In the genomic region with DNA sequence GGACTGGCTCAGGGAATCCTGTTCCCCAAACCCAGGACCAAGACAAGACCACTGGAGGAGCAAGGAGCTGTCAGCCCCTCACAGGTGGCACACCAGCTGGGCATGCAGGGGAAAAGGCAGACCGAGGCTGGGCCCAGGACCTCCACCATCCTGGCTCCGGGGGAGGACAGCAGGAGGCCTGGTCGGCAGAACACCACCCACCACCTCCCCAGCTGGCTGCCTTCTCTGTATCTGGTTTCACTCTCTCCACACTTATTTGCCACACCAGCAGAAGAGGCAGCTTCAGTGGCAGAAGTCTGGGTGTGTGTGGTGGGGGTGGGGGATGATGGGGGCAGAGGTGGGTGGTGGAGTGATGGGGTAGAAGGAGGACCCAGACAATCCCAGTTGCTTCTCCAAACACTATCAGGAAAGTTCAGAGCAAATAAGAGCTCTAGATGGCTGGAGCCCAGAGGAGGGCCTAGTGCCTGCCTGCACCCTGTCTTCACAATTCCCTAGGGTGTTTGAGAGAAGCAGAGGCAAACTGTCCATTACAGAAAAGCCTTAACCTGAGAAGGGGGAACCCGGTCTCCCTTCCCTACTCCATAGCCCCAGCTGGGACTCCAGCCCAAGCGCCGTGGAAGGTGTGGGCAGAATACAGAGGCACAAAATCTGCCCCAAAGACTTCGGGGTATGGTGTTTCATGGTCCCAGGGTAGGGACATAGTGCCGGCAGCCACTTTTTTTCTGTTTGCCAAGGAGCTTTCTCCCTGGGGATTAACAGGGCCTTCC, we compare ENCODE assay signal across 1 cellular context.
TF ChIP-seq lines count a peak whose summit lies in the region.

No MANE protein-coding gene starts in this region.

TF ChIP-seq in HEK293, 187 proteins besides CTCF, POLR2A, EP300 and RAD21 (continued from another document and continues in another):
- TF ChIP-seq, protein P1, sequence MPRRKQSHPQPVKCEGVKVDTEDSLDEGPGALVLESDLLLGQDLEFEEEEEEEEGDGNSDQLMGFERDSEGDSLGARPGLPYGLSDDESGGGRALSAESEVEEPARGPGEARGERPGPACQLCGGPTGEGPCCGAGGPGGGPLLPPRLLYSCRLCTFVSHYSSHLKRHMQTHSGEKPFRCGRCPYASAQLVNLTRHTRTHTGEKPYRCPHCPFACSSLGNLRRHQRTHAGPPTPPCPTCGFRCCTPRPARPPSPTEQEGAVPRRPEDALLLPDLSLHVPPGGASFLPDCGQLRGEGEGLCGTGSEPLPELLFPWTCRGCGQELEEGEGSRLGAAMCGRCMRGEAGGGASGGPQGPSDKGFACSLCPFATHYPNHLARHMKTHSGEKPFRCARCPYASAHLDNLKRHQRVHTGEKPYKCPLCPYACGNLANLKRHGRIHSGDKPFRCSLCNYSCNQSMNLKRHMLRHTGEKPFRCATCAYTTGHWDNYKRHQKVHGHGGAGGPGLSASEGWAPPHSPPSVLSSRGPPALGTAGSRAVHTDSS (tag by site-specific recombination; IDR thresholded peaks at IDR 0.05): no peak
- no peak for TF ChIP-seq HOXA7 (CRISPR knock-in tag; IDR thresholded peaks at IDR 0.05; ENCODE audit: borderline replicate concordance)
- TF ChIP-seq, protein P2, sequence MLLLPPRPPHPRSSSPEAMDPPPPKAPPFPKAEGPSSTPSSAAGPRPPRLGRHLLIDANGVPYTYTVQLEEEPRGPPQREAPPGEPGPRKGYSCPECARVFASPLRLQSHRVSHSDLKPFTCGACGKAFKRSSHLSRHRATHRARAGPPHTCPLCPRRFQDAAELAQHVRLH (tag by site-specific recombination; IDR thresholded peaks at IDR 0.05): no peak
- TF ChIP-seq ZNF585B (tag by site-specific recombination; IDR thresholded peaks at IDR 0.05): no peak
- TF ChIP-seq ZNF221 (tag by site-specific recombination; IDR thresholded peaks at IDR 0.05; ENCODE audit: borderline replicate concordance): no peak
- TF ChIP-seq ZNF354C (tag by site-specific recombination; IDR thresholded peaks at IDR 0.05; ENCODE audit: borderline replicate concordance, low read depth): no peak
- peak; percentile 98 for TF ChIP-seq GLIS1 (tag by site-specific recombination; IDR thresholded peaks at IDR 0.05)
- TF ChIP-seq, protein P3, sequence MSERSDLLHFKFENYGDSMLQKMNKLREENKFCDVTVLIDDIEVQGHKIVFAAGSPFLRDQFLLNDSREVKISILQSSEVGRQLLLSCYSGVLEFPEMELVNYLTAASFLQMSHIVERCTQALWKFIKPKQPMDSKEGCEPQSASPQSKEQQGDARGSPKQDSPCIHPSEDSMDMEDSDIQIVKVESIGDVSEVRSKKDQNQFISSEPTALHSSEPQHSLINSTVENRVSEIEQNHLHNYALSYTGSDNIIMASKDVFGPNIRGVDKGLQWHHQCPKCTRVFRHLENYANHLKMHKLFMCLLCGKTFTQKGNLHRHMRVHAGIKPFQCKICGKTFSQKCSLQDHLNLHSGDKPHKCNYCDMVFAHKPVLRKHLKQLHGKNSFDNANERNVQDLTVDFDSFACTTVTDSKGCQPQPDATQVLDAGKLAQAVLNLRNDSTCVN (tag by site-specific recombination; optimal IDR thresholded peaks at IDR 0.05): peak; percentile 14
- peak; percentile 46; the same call in 1 of the 2 replicates for TF ChIP-seq ZNF335 (tag by site-specific recombination; conservative IDR thresholded peaks at IDR 0.05)
- no peak for TF ChIP-seq ZNF610 (tag by site-specific recombination; IDR thresholded peaks at IDR 0.05; ENCODE audit: borderline replicate concordance)
- TF ChIP-seq ZNF530 (tag by site-specific recombination; IDR thresholded peaks at IDR 0.05; ENCODE audit: low read depth): no peak
- TF ChIP-seq, protein P4, sequence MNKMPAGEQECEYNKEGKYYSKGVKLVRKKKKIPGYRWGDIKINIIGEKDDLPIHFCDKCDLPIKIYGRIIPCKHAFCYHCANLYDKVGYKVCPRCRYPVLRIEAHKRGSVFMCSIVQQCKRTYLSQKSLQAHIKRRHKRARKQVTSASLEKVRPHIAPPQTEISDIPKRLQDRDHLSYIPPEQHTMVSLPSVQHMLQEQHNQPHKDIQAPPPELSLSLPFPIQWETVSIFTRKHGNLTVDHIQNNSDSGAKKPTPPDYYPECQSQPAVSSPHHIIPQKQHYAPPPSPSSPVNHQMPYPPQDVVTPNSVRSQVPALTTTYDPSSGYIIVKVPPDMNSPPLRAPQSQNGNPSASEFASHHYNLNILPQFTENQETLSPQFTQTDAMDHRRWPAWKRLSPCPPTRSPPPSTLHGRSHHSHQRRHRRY (tag by site-specific recombination; IDR thresholded peaks at IDR 0.05): no peak
- peak; percentile 78 for TF ChIP-seq ZNF341 (tag by site-specific recombination; IDR thresholded peaks at IDR 0.05; ENCODE audit: low read depth)
- TF ChIP-seq ZNF843 (tag by site-specific recombination; IDR thresholded peaks at IDR 0.05): no peak
- TF ChIP-seq, protein P5, sequence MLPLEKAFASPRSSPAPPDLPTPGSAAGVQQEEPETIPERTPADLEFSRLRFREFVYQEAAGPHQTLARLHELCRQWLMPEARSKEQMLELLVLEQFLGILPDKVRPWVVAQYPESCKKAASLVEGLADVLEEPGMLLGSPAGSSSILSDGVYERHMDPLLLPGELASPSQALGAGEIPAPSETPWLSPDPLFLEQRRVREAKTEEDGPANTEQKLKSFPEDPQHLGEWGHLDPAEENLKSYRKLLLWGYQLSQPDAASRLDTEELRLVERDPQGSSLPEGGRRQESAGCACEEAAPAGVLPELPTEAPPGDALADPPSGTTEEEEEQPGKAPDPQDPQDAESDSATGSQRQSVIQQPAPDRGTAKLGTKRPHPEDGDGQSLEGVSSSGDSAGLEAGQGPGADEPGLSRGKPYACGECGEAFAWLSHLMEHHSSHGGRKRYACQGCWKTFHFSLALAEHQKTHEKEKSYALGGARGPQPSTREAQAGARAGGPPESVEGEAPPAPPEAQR (tag by site-specific recombination; IDR thresholded peaks at IDR 0.05): no peak
- TF ChIP-seq KLF1 (tag by site-specific recombination; IDR thresholded peaks at IDR 0.05): 0 out of 2 replicates have a peak, but pooled peaks have one; percentile 14
- no peak for TF ChIP-seq YY1 (tag by site-specific recombination; IDR thresholded peaks at IDR 0.05)
- peak; percentile 64 for TF ChIP-seq GLIS2 (tag by site-specific recombination; IDR thresholded peaks at IDR 0.05)
- no peak for TF ChIP-seq SP2 (tag by site-specific recombination; IDR thresholded peaks at IDR 0.05)
- TF ChIP-seq, protein P6, sequence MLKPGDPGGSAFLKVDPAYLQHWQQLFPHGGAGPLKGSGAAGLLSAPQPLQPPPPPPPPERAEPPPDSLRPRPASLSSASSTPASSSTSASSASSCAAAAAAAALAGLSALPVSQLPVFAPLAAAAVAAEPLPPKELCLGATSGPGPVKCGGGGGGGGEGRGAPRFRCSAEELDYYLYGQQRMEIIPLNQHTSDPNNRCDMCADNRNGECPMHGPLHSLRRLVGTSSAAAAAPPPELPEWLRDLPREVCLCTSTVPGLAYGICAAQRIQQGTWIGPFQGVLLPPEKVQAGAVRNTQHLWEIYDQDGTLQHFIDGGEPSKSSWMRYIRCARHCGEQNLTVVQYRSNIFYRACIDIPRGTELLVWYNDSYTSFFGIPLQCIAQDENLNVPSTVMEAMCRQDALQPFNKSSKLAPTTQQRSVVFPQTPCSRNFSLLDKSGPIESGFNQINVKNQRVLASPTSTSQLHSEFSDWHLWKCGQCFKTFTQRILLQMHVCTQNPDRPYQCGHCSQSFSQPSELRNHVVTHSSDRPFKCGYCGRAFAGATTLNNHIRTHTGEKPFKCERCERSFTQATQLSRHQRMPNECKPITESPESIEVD (tag by site-specific recombination; IDR thresholded peaks at IDR 0.05): no peak
- TF ChIP-seq ZIC2 (tag by site-specific recombination; IDR thresholded peaks at IDR 0.05): peak; percentile 77
- no peak for TF ChIP-seq WT1 (tag by site-specific recombination; IDR thresholded peaks at IDR 0.05)
- TF ChIP-seq ZNF10 (tag by site-specific recombination; IDR thresholded peaks at IDR 0.05): no peak
- TF ChIP-seq ZNF155 (tag by site-specific recombination; IDR thresholded peaks at IDR 0.05): no peak
- TF ChIP-seq ZSCAN16 (tag by site-specific recombination; IDR thresholded peaks at IDR 0.05): no peak
- TF ChIP-seq, protein P7, sequence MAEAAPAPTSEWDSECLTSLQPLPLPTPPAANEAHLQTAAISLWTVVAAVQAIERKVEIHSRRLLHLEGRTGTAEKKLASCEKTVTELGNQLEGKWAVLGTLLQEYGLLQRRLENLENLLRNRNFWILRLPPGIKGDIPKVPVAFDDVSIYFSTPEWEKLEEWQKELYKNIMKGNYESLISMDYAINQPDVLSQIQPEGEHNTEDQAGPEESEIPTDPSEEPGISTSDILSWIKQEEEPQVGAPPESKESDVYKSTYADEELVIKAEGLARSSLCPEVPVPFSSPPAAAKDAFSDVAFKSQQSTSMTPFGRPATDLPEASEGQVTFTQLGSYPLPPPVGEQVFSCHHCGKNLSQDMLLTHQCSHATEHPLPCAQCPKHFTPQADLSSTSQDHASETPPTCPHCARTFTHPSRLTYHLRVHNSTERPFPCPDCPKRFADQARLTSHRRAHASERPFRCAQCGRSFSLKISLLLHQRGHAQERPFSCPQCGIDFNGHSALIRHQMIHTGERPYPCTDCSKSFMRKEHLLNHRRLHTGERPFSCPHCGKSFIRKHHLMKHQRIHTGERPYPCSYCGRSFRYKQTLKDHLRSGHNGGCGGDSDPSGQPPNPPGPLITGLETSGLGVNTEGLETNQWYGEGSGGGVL (tag by site-specific recombination; IDR thresholded peaks at IDR 0.05): peak; percentile 38; the same call in 1 of the 2 replicates
- no peak for TF ChIP-seq ZNF138 (tag by site-specific recombination; IDR thresholded peaks at IDR 0.05; ENCODE audit: borderline replicate concordance)
- TF ChIP-seq, protein P8, sequence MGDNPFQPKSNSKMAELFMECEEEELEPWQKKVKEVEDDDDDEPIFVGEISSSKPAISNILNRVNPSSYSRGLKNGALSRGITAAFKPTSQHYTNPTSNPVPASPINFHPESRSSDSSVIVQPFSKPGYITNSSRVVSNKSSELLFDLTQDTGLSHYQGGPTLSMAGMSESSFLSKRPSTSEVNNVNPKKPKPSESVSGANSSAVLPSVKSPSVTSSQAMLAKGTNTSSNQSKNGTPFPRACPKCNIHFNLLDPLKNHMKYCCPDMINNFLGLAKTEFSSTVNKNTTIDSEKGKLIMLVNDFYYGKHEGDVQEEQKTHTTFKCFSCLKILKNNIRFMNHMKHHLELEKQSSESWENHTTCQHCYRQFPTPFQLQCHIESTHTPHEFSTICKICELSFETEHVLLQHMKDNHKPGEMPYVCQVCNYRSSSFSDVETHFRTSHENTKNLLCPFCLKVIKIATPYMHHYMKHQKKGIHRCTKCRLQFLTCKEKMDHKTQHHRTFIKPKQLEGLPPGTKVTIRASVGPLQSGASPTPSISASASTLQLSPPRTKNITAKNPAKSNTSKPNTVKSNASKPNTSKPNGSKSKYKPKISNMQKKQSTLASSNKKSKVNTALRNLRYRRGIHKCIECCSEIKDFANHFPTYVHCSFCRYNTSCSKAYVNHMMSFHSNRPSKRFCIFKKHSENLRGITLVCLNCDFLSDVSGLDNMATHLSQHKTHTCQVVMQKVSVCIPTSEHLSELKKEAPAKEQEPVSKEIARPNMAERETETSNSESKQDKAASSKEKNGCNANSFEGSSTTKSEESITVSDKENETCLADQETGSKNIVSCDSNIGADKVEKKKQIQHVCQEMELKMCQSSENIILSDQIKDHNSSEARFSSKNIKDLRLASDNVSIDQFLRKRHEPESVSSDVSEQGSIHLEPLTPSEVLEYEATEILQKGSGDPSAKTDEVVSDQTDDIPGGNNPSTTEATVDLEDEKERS (tag by site-specific recombination; IDR thresholded peaks at IDR 0.05): no peak
- TF ChIP-seq ZBTB21 (tag by site-specific recombination; IDR thresholded peaks at IDR 0.05): no peak
- TF ChIP-seq ZNF239 (tag by site-specific recombination; IDR thresholded peaks at IDR 0.05): no peak
- TF ChIP-seq, protein P9, sequence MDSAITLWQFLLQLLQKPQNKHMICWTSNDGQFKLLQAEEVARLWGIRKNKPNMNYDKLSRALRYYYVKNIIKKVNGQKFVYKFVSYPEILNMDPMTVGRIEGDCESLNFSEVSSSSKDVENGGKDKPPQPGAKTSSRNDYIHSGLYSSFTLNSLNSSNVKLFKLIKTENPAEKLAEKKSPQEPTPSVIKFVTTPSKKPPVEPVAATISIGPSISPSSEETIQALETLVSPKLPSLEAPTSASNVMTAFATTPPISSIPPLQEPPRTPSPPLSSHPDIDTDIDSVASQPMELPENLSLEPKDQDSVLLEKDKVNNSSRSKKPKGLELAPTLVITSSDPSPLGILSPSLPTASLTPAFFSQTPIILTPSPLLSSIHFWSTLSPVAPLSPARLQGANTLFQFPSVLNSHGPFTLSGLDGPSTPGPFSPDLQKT (IDR thresholded peaks at IDR 0.05; ENCODE audit: borderline replicate concordance, low read depth, low read length): no peak
- TF ChIP-seq ZNF830 (tag by site-specific recombination; IDR thresholded peaks at IDR 0.05; ENCODE audit: low read depth): no peak
- TF ChIP-seq, protein P10, sequence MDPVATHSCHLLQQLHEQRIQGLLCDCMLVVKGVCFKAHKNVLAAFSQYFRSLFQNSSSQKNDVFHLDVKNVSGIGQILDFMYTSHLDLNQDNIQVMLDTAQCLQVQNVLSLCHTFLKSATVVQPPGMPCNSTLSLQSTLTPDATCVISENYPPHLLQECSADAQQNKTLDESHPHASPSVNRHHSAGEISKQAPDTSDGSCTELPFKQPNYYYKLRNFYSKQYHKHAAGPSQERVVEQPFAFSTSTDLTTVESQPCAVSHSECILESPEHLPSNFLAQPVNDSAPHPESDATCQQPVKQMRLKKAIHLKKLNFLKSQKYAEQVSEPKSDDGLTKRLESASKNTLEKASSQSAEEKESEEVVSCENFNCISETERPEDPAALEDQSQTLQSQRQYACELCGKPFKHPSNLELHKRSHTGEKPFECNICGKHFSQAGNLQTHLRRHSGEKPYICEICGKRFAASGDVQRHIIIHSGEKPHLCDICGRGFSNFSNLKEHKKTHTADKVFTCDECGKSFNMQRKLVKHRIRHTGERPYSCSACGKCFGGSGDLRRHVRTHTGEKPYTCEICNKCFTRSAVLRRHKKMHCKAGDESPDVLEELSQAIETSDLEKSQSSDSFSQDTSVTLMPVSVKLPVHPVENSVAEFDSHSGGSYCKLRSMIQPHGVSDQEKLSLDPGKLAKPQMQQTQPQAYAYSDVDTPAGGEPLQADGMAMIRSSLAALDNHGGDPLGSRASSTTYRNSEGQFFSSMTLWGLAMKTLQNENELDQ (tag by site-specific recombination; IDR thresholded peaks at IDR 0.05; ENCODE audit: low read depth): no peak
- peak; percentile 92 for TF ChIP-seq ZFHX2 (tag by site-specific recombination; conservative IDR thresholded peaks at IDR 0.05)
- no peak for TF ChIP-seq YY2 (tag by site-specific recombination; IDR thresholded peaks at IDR 0.05)
- TF ChIP-seq ZNF350 (tag by site-specific recombination; IDR thresholded peaks at IDR 0.05): no peak
- no peak for TF ChIP-seq ZNF433 (tag by site-specific recombination; IDR thresholded peaks at IDR 0.05; ENCODE audit: low read depth)
